2 cellular contexts compared by ENCODE assay signal in the genomic region with DNA sequence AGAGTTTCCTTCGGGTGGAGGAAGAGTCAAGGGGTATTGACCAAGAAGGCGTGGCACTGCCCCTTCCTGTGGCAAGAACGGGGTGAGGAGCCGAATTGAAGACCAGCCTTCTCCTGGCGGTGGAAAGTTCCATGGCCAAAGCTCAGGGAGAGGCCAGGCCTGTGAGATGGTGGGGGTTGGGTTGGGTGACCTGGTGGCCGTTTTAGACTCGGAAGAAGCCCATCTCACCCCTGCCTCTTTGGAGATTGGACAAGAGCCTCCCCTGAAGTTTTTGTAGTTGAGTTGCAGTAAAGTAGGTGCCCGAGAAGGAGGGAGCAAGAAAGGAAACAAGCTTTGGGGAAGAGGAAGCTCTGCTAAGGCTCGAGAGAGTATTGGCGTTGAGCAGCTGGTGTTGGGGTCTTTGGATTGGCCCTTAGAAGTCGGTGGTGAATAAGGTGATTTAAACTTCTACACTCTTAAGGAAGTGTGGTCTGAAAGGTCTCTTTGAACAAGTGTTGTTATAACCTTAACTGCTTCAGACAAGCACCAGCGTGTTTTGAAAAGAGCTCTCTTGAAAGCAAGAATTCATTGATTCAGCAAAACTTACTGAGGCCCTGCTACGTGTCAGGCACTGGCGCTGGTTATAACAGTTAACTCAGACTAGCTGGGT.
A peak's percentile ranks its signal among the peaks of the same experiment; 100 is the strongest.
TF ChIP-seq lines count a peak whose summit lies in the region.

No MANE protein-coding gene starts in this region.

TF ChIP-seq in A549, 52 proteins besides CTCF, POLR2A, EP300 and RAD21:
- TF ChIP-seq, protein P1, sequence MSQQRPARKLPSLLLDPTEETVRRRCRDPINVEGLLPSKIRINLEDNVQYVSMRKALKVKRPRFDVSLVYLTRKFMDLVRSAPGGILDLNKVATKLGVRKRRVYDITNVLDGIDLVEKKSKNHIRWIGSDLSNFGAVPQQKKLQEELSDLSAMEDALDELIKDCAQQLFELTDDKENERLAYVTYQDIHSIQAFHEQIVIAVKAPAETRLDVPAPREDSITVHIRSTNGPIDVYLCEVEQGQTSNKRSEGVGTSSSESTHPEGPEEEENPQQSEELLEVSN (IDR thresholded peaks at IDR 0.05; ENCODE audit: borderline replicate concordance, low read depth): peak; percentile 29; the same call in 1 of the 2 replicates
- no peak for TF ChIP-seq HDAC2 (IDR thresholded peaks at IDR 0.05)
- TF ChIP-seq HOXB5 (CRISPR knock-in tag; IDR thresholded peaks at IDR 0.05): no peak
- TF ChIP-seq MAFK (IDR thresholded peaks at IDR 0.05; ENCODE audit: partially characterized antibody): peak; percentile 94

TF ChIP-seq in K562, 482 proteins besides CTCF, POLR2A, EP300 and RAD21:
- TF ChIP-seq, protein P2, sequence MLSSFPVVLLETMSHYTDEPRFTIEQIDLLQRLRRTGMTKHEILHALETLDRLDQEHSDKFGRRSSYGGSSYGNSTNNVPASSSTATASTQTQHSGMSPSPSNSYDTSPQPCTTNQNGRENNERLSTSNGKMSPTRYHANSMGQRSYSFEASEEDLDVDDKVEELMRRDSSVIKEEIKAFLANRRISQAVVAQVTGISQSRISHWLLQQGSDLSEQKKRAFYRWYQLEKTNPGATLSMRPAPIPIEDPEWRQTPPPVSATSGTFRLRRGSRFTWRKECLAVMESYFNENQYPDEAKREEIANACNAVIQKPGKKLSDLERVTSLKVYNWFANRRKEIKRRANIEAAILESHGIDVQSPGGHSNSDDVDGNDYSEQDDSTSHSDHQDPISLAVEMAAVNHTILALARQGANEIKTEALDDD (IDR thresholded peaks at IDR 0.05): 0 out of 2 replicates have a peak, but pooled peaks have one; percentile 12
- TF ChIP-seq C11orf30 (IDR thresholded peaks at IDR 0.05; ENCODE audit: low read depth) (peak; percentile 57; the same call in 1 of the 2 replicates), ZNF316 (IDR thresholded peaks at IDR 0.05) (peak; percentile 73)
- TF ChIP-seq, protein P3, sequence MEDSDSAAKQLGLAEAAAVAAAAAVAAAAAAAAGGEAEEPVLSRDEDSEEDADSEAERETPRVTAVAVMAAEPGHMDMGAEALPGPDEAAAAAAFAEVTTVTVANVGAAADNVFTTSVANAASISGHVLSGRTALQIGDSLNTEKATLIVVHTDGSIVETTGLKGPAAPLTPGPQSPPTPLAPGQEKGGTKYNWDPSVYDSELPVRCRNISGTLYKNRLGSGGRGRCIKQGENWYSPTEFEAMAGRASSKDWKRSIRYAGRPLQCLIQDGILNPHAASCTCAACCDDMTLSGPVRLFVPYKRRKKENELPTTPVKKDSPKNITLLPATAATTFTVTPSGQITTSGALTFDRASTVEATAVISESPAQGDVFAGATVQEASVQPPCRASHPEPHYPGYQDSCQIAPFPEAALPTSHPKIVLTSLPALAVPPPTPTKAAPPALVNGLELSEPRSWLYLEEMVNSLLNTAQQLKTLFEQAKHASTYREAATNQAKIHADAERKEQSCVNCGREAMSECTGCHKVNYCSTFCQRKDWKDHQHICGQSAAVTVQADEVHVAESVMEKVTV (CRISPR knock-in tag; IDR thresholded peaks at IDR 0.05): no peak
